In the genomic region with DNA sequence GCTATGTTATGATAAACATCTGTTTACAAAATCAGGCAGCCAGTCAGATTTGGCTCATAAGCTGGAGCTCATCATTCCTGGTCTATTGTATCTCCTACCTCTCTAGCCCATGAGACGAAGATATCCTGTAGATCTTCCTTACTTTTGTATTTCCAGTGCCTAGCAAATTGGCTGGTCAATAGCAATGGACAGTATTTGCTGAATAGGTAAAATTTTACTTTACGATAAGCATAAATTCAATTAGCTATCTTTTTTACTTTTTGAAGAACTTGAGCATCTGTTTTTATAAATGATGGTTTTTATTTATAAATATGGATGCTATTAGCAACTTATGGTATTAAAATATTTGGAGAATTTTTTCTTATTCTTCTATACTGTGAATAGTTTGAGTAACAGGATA, we compare ENCODE assay signal across 24 cellular contexts.
"Had no signal": no experiment of that assay in that cellular context is flagged by ENCODE, and none has a peak within 500 bp of the region (broad histone marks: within the 10 kb centered on the region; RNA-seq: fewer than 3 reads in every experiment).

No MANE protein-coding gene starts in this region.

- FAIRE-seq: endothelial cell of umbilical vein, islet of Langerhans, keratinocyte had no signal

- H3K27me3 ChIP-seq: dorsolateral prefrontal cortex, esophagus muscularis mucosa, foreskin keratinocyte, gastrocnemius medialis, heart right ventricle, left lung had no signal

- ATAC-seq: foreskin keratinocyte; gastrocnemius medialis; heart right ventricle; left cardiac atrium; left lung; left ventricle myocardium superior; mucosa of descending colon; naive thymus-derived CD8-positive, alpha-beta T cell had no signal

- H3K4me3 ChIP-seq: coronary artery, dorsolateral prefrontal cortex, esophagus muscularis mucosa, gastrocnemius medialis, heart right ventricle, left lung, lung, mucosa of descending colon had no signal

- H3K27ac ChIP-seq: coronary artery, dorsolateral prefrontal cortex, esophagus muscularis mucosa, foreskin keratinocyte, gastrocnemius medialis, heart right ventricle, left lung had no signal

- H3K9me3 ChIP-seq: gastrocnemius medialis had no signal

- DNase-seq: dermis blood vessel endothelial cell; dorsolateral prefrontal cortex; effector CD4-positive, alpha-beta T cell; effector memory CD4-positive, alpha-beta T cell; foreskin keratinocyte; gastrocnemius medialis; glutamatergic neuron; head of caudate nucleus; heart right ventricle; hippocampal formation; left cardiac atrium; left lung; left ventricle myocardium superior; mammary epithelial cell; mesendoderm; mucosa of descending colon; naive B cell; naive thymus-derived CD8-positive, alpha-beta T cell had no signal

- H3K36me3 ChIP-seq: esophagus muscularis mucosa, gastrocnemius medialis, heart right ventricle, left lung had no signal

- H3K4me1 ChIP-seq: foreskin keratinocyte, gastrocnemius medialis, heart right ventricle, left lung had no signal
